In genomic region chr5:108899244-108899643, GRCh38 we compare ENCODE assay signal across 7 cellular contexts.
A peak's percentile ranks its signal among the peaks of the same experiment; 100 is the strongest.
DNase-seq lines count a peak whose midpoint lies in the region; TF ChIP-seq lines count a peak whose summit lies in the region.
"Not testable (repeated sequence)": the region's sequence is repeated elsewhere in the genome, so short reads cannot be mapped to it uniquely, and the experiment has no call there.

No MANE protein-coding gene starts in this region.

- not testable (repeated sequence) for BruUV-seq in mammary epithelial cell (replicated peaks; lab: Mats Ljungman, UMichigan)

- H3K79me2 ChIP-seq in mammary epithelial cell (ENCODE audit: insufficient read depth, low read length) = not testable (repeated sequence)

- not testable (repeated sequence) for H4K20me1 ChIP-seq in mammary epithelial cell (ENCODE audit: insufficient read depth, low read length)

- H3K23ac ChIP-seq in mesenchymal stem cell (ENCODE audit: low read length in 2 of 2) = not testable (repeated sequence)

- H2BK15ac ChIP-seq in mesenchymal stem cell (ENCODE audit: low read depth, poor library complexity, severe bottlenecking) = not testable (repeated sequence)

- H3K4ac ChIP-seq in mesenchymal stem cell (ENCODE audit: low read depth in 1 of 2, low read length in 2 of 2) = not testable (repeated sequence)

- not testable (repeated sequence) for H4K91ac ChIP-seq in mesenchymal stem cell (ENCODE audit: low read length)

- H2BK5ac ChIP-seq in mesenchymal stem cell (ENCODE audit: low read depth, low read length, poor library complexity, severe bottlenecking) = not testable (repeated sequence)

- H3K4me1 ChIP-seq in adipocyte (ENCODE audit: control insufficient read depth, insufficient read depth, low read length); mammary epithelial cell (ENCODE audit: insufficient read depth, low read length); mesenchymal stem cell (ENCODE audit: control insufficient read depth, insufficient read depth, low read depth, low read length): not testable (repeated sequence)

- CTCF ChIA-PET in mammary epithelial cell (lab: Charles Lee; ENCODE audit: low non-redundant PET) = not testable (repeated sequence)

- not testable (repeated sequence) for H3K4me3 ChIP-seq in adipocyte (ENCODE audit: low read length); astrocyte of the spinal cord (ENCODE audit: low read depth, low read length); mammary epithelial cell (replicated peaks in 1 of 3; ENCODE audit: insufficient read depth in 1 of 3, low read depth in 2 of 3, low read length in 3 of 3); fibroblast of the aortic adventitia (ENCODE audit: low read depth, low read length); mesenchymal stem cell (ENCODE audit: insufficient read depth in 1 of 2, low read depth in 1 of 2, low read length in 2 of 2)

- not testable (repeated sequence) for H3K14ac ChIP-seq in mesenchymal stem cell (ENCODE audit: low read length in 2 of 2)

- H3K4me2 ChIP-seq in mammary epithelial cell (ENCODE audit: insufficient read depth, low read depth, low read length); mesenchymal stem cell (ENCODE audit: low read length, poor library complexity, severe bottlenecking): not testable (repeated sequence)

- H2AK5ac ChIP-seq in mesenchymal stem cell (ENCODE audit: low read length, severe bottlenecking) = not testable (repeated sequence)

- H3K27ac ChIP-seq in mammary epithelial cell (ENCODE audit: insufficient read depth, low read depth, low read length); mesenchymal stem cell (ENCODE audit: low read length, poor library complexity, severe bottlenecking): not testable (repeated sequence)

- H3K27me3 ChIP-seq in adipocyte (replicated peaks; ENCODE audit: control insufficient read depth, insufficient read depth, low read length); mammary epithelial cell (ENCODE audit: insufficient read depth, low read length); mesenchymal stem cell (ENCODE audit: control insufficient read depth in 1 of 2, insufficient read depth in 1 of 2, low read length in 2 of 2): not testable (repeated sequence)

- intact Hi-C loops in mammary epithelial cell (cut with micrococcal nuclease) = not testable (repeated sequence)

- H3K9ac ChIP-seq in adipocyte (ENCODE audit: low read length); mammary epithelial cell (ENCODE audit: insufficient read depth, low read length); mesenchymal stem cell (ENCODE audit: low read length): not testable (repeated sequence)

- not testable (repeated sequence) for H4K8ac ChIP-seq in mesenchymal stem cell (ENCODE audit: low read length)

- not testable (repeated sequence) for H2BK12ac ChIP-seq in mesenchymal stem cell (ENCODE audit: low read length in 2 of 2)

- dilution Hi-C loops in mammary epithelial cell (cut with HindIII; ENCODE audit: low sequenced_read_pairs) = not testable (repeated sequence)

- not testable (repeated sequence) for H3K79me1 ChIP-seq in mesenchymal stem cell (replicated peaks; ENCODE audit: low read length, poor library complexity, severe bottlenecking)

- 79% methylated on average over 5 of the region's 6 CpGs for WGBS in mammary epithelial cell (ENCODE audit: low coverage, missing lambda C conversion rate)
- 80% methylated on average over 1 of the region's 6 CpGs for WGBS in mesenchymal stem cell

- not testable (repeated sequence) for H2BK120ac ChIP-seq in mesenchymal stem cell (ENCODE audit: low read depth, low read length)

- not testable (repeated sequence) for H3K36me3 ChIP-seq in adipocyte (ENCODE audit: control insufficient read depth, insufficient read depth, low read length, severe bottlenecking); mammary epithelial cell (ENCODE audit: insufficient read depth, low read length)
- peaks cover 2 to 26% of the 10 kb centered on the region in 2 experiments for H3K36me3 ChIP-seq in mesenchymal stem cell (ENCODE audit: control insufficient read depth in 1 of 2, insufficient read depth in 2 of 2, low read depth in 1 of 2, low read length in 2 of 2)

- not testable (repeated sequence) for TF ChIP-seq CTCF in astrocyte of the spinal cord (IDR thresholded peaks at IDR 0.05; ENCODE audit: low read depth, low read length); mammary epithelial cell (conservative IDR thresholded peaks at IDR 0.05 in 1 of 2, IDR thresholded peaks at IDR 0.05 in 1 of 2; ENCODE audit: extremely low read depth in 1 of 2, insufficient read depth in 1 of 2, low read depth in 1 of 2, low read length in 2 of 2); fibroblast of the aortic adventitia (IDR thresholded peaks at IDR 0.05; ENCODE audit: insufficient read depth, low read length)

- H3K18ac ChIP-seq in mesenchymal stem cell (ENCODE audit: low read depth in 1 of 2, low read length in 2 of 2) = not testable (repeated sequence)

- not testable (repeated sequence) for H2AFZ ChIP-seq in mammary epithelial cell (ENCODE audit: low read depth, low read length); mesenchymal stem cell (ENCODE audit: low read depth, low read length)

- peak; percentile 34 for DNase-seq in EH (ENCODE audit: low read depth)
- peak; percentile 67 for DNase-seq in M059J (ENCODE audit: low read depth)
- DNase-seq in adipocyte (ENCODE audit: low read depth) = peak; percentile 34
- DNase-seq in astrocyte of the spinal cord (ENCODE audit: low read depth, low spot score) = peak; percentile 22
- peak; percentile 17 for DNase-seq in mammary epithelial cell
- DNase-seq in fibroblast of the aortic adventitia (ENCODE audit: low read depth) = peak; percentile 36
- peak; percentile 4 for DNase-seq in mesenchymal stem cell

- not testable (repeated sequence) for H3K9me3 ChIP-seq in adipocyte (ENCODE audit: control insufficient read depth, low read length); mammary epithelial cell (replicated peaks; ENCODE audit: insufficient read depth, low read length); mesenchymal stem cell (ENCODE audit: control insufficient read depth, low read length)

- in situ Hi-C loops in astrocyte of the spinal cord (cut with HindIII; ENCODE audit: low sequenced_read_pairs); mammary epithelial cell (cut with MboI; ENCODE audit: low sequenced_read_pairs in 2 of 2): not testable (repeated sequence)

Comparison
In these comparisons a context has a peak if more than half of its experiments do, and no peak if none do; other contexts are left out.
1. DNase-seq: peak in every context shown above with its lines; median percentile 67 in M059J; 36 in fibroblast of the aortic adventitia; 34 in EH; 34 in adipocyte; 22 in astrocyte of the spinal cord; 17 in mammary epithelial cell; 4 in mesenchymal stem cell.